Comparison of ENCODE assay signal across 8 cellular contexts in genomic region chr14:72892879-72893635, GRCh38. TPM values are rescaled to one million over a fixed set of nuclear protein-coding genes. Genes with fewer than 3 reads are reported as not detected.
DNase-seq lines count a peak whose midpoint lies in the region; ATAC-seq, FAIRE-seq and TF ChIP-seq lines count a peak whose summit lies in the region.

No MANE protein-coding gene starts in this region.

- FAIRE-seq in K562 (lab: Jason Lieb, UNC), result no peak

- H3K79me2 ChIP-seq in GM23248 (ENCODE audit: insufficient read depth) (peaks cover 48% of the 10 kb centered on the region), K562 (ENCODE audit: control insufficient read depth, insufficient read depth, low read length) (no peaks in the 10 kb centered on the region)

- H3K4me2 ChIP-seq in GM23248 (ENCODE audit: unreplicated experiment), result peak overlapping the region; percentile 92
- peak overlapping the region; percentile 82 for H3K4me2 ChIP-seq in K562 (ENCODE audit: insufficient read depth, low read length)

- H3K27ac ChIP-seq in GM23248, result no peak overlapping the region
- H3K27ac ChIP-seq in Peyer's patch, result peak overlapping the region in 2 of 4 donors; percentile 24 to 69
- H3K27ac ChIP-seq in K562 (ENCODE audit: extremely low read depth, low read depth, low read length), result no peak overlapping the region

- peak overlapping the region; percentile 81 for H2AFZ ChIP-seq in GM23248
- peak overlapping the region; percentile 72 for H2AFZ ChIP-seq in K562 (ENCODE audit: low read depth, low read length)

- H3K36me3 ChIP-seq in GM23248 (ENCODE audit: low read depth) (no peaks in the 10 kb centered on the region), Peyer's patch (no peaks in the 10 kb centered on the region), K562 (ENCODE audit: control insufficient read depth, insufficient read depth, low read length) (no peaks in the 10 kb centered on the region)

- POLR2A ChIA-PET in K562 (lab: Yijun Ruan, JAX), result interaction anchor here (1.2 to 2.4 kb wide), 2 partner anchors 10 to 15 kb away, joined by 4 to 9 read pairs; no protein-coding TSS in a partner anchor

- CTCF ChIA-PET in K562 (lab: Yijun Ruan, JAX; ENCODE audit: low intra/inter-chr PET ratio), result no interaction called here

- no TSS peak for BruUV-seq in K562 (replicated peaks; lab: Mats Ljungman, UMichigan)

- H3K9me3 ChIP-seq in GM23248 (ENCODE audit: low read depth) (no peaks in the 10 kb centered on the region), Peyer's patch (no peaks in the 10 kb centered on the region), K562 (replicated peaks; ENCODE audit: control insufficient read depth, insufficient read depth, low read depth, low read length) (no peaks in the 10 kb centered on the region)

- no peaks in the 10 kb centered on the region for H3K9me1 ChIP-seq in K562 (ENCODE audit: control insufficient read depth, insufficient read depth, low read length)

- H3K9me2 ChIP-seq in GM23248 (ENCODE audit: insufficient read depth), result no peaks in the 10 kb centered on the region

- H4K20me1 ChIP-seq in GM23248 (ENCODE audit: insufficient read depth), result no peaks in the 10 kb centered on the region
- H4K20me1 ChIP-seq in K562 (replicated peaks; ENCODE audit: control insufficient read depth, insufficient read depth, low read length), result no peaks in the 10 kb centered on the region

- 1 to 2% methylated on average over 42 to 68 of the region's 68 CpGs for WGBS in GM23248 (ENCODE audit: low coverage in 1 of 2, low lambda C conversion rate in 2 of 2, missing lambda C conversion rate in 2 of 2), 2 experiments
- 2% methylated on average over 9 of the region's 68 CpGs for WGBS in K562 (ENCODE audit: insufficient coverage, low coverage, missing lambda C conversion rate)

- ATAC-seq in K562, result peak; percentile 51
- ATAC-seq in HG03196 (IDR thresholded peaks at IDR 0.05; ENCODE audit: unreplicated experiment), result no peak

- TF ChIP-seq RAD21 in K562 (CRISPR knock-in tag; conservative IDR thresholded peaks at IDR 0.05 in 1 of 2, IDR thresholded peaks at IDR 0.05 in 1 of 2), result no peak

- H3K27me3 ChIP-seq in GM23248 (replicated peaks; ENCODE audit: insufficient read depth) (no peaks in the 10 kb centered on the region), Peyer's patch (no peaks in the 10 kb centered on the region), K562 (ENCODE audit: control insufficient read depth in 2 of 2, insufficient read depth in 2 of 2, low read length in 2 of 2) (peaks cover 0 to 9% of the 10 kb centered on the region in 2 experiments; a peak in 3 of 5 replicates)

- in situ Hi-C loops in GM23248 (cut with MboI), result loop anchor here (10.0 kb wide), 1 partner anchor 368 kb away; no protein-coding TSS in a partner anchor
- in situ Hi-C loops in K562 (cut with MboI), result no loop called here

- H3K4me1 ChIP-seq in GM23248 (ENCODE audit: insufficient read depth) (peaks cover 25% of the 10 kb centered on the region), Peyer's patch (peaks cover 0 to 23% (median 4%) of the 10 kb centered on the region in 4 donors), K562 (replicated peaks in 1 of 2; ENCODE audit: control insufficient read depth in 2 of 2, insufficient read depth in 2 of 2, low read length in 2 of 2) (peaks cover 6 to 18% of the 10 kb centered on the region in 2 experiments; a peak in 4 of 5 replicates)

- intact Hi-C loops in K562 (cut with micrococcal nuclease), result loop anchor here (5.0 kb wide), 1 partner anchor 66 kb away; no protein-coding TSS in a partner anchor

- TF ChIP-seq POLR2A in Peyer's patch (IDR thresholded peaks at IDR 0.05), result no peak
- no peak for TF ChIP-seq POLR2A in K562 (conservative IDR thresholded peaks at IDR 0.05)

- peak overlapping the region; percentile 72 for H3K9ac ChIP-seq in GM23248
- H3K9ac ChIP-seq in K562 (ENCODE audit: insufficient read depth in 1 of 2, low read depth in 2 of 2, low read length in 2 of 2), result peak overlapping the region; percentile 37 to 87

- no peak for TF ChIP-seq EP300 in K562 (IDR thresholded peaks at IDR 0.05; ENCODE audit: low read length)

- H3K4me3 ChIP-seq in GM23248 (peak overlapping the region; percentile 97), Peyer's patch (peak overlapping the region; percentile 65 to 79 (median 73)), K562 (peak overlapping the region; percentile 52), skeletal muscle cell (ENCODE audit: low read depth, low read length) (peak overlapping the region; percentile 78)

- DNase-seq in DMS 273 (lab: John Stamatoyannopoulos, UW; ENCODE audit: unreplicated experiment), result peak; percentile 76
- DNase-seq in GM23248, result peak; percentile 67
- peak; percentile 31 to 67 (median 56) for DNase-seq in Peyer's patch
- DNase-seq in K562 (ENCODE audit: extremely low read depth in 1 of 4, low spot score in 3 of 4), result peak; percentile 14 to 51 (median 42)
- DNase-seq in iPS-NIHi11 (ENCODE audit: low spot score), result peak; percentile 52
- no peak for DNase-seq in skeletal muscle cell (ENCODE audit: low read depth)
- DNase-seq in GDM1 (lab: John Stamatoyannopoulos, UW), result no peak

- H3F3A ChIP-seq in GM23248 (ENCODE audit: insufficient read depth), result no peaks in the 10 kb centered on the region

- TF ChIP-seq CTCF in Peyer's patch (IDR thresholded peaks at IDR 0.05), result no peak
- no peak for TF ChIP-seq CTCF in K562 (IDR thresholded peaks at IDR 0.05 in 2 of 3, conservative IDR thresholded peaks at IDR 0.05 in 1 of 3; ENCODE audit: insufficient read depth in 2 of 3, low read depth in 1 of 3, low read length in 3 of 3)

RNA-seq across cellular contexts. Expression of gene DPF3, which starts 0.8 kb away (rescaled TPM):
- 7.9 and 13.4 TPM in 2 replicates for total RNA-seq in GM23248 (2014; rRNA removed; shearing (Covaris generic))
- polyA plus RNA-seq in GM23248 (2016; fragmentation: Nextera tagmentation; extraction: Ambion mirVana) (6.8 and 7.7 TPM in 2 replicates), K562 (2011; rRNA removed) (0.64 and 0.78 TPM in 2 replicates), K562 (2014; fragmentation: Illumina TruSeq; extraction: Trizol) (1.0 and 1.1 TPM in 2 replicates), K562 (2014; fragmentation: Nextera tagmentation; extraction: Ambion mirVana) (under 1 TPM; 0.21 to 0.25 TPM), K562 (2014; rRNA removed) (1.4 and 1.8 TPM in 2 replicates)
- total RNA-seq in Peyer's patch (10 to 100 TPM; 10.7 to 25.6 (median 17.9) TPM), K562 (2014; rRNA removed) (1.0 and 4.9 TPM in 2 replicates), K562 (2014; rRNA removed; fragmentation: Illumina TruSeq; extraction: Trizol) (0.64 and 1.2 TPM in 2 replicates), K562 (2015; rRNA removed; fragmentation: Illumina TruSeq; extraction: Trizol) (1.3 and 2.1 TPM in 2 replicates), K562 (2021) (1.1 and 1.7 TPM in 2 replicates)
- 6.6 TPM in 2 replicates for total RNA-seq in K562 (2011; cell fraction: chromatin; rRNA removed; ENCODE audit: low replicate concordance)
- total RNA-seq in K562 (2011; cell fraction: nucleolus; rRNA removed), result 4.2 and 4.7 TPM in 2 replicates
- total RNA-seq in K562 (2011; cell fraction: nucleoplasm; rRNA removed), result 3.7 and 5.2 TPM in 2 replicates
- polyA plus RNA-seq in K562 (2011; cell fraction: cytosol; rRNA removed), result 0.37 and 0.38 TPM in 2 replicates
- polyA plus RNA-seq in K562 (2011; cell fraction: nucleus; rRNA removed), result 2.2 and 3.4 TPM in 2 replicates
- polyA plus RNA-seq in K562 (2012), result 1.0 and 1.3 TPM in 2 replicates
- 0.63 and 1.9 TPM in 2 replicates for polyA minus RNA-seq in K562 (2011; rRNA and poly(A)+ RNA removed)
- not detected in 2 replicates for polyA minus RNA-seq in K562 (2011; cell fraction: cytosol; rRNA and poly(A)+ RNA removed)
- 3.1 and 3.9 TPM in 2 replicates for polyA minus RNA-seq in K562 (2011; cell fraction: nucleus; rRNA and poly(A)+ RNA removed)

RNA-seq across cellular contexts. Expression of gene DCAF4, which starts 33.2 kb away (rescaled TPM):
- 20.4 and 21.9 TPM in 2 replicates for total RNA-seq in GM23248 (2014; rRNA removed; shearing (Covaris generic))
- polyA plus RNA-seq in GM23248 (2016; fragmentation: Nextera tagmentation; extraction: Ambion mirVana) (17.1 and 17.7 TPM in 2 replicates), K562 (2011; rRNA removed) (26.9 and 31.8 TPM in 2 replicates), K562 (2014; fragmentation: Illumina TruSeq; extraction: Trizol) (40.3 and 49.2 TPM in 2 replicates), K562 (2014; fragmentation: Nextera tagmentation; extraction: Ambion mirVana) (1 to 10 TPM; 2.7 to 3.8 TPM), K562 (2014; rRNA removed) (27.9 and 34.6 TPM in 2 replicates)
- total RNA-seq in Peyer's patch (10 to 100 TPM; 11.2 to 49.5 (median 27.6) TPM), K562 (2014; rRNA removed) (21.4 and 31.3 TPM in 2 replicates), K562 (2014; rRNA removed; fragmentation: Illumina TruSeq; extraction: Trizol) (18.8 and 22.9 TPM in 2 replicates), K562 (2015; rRNA removed; fragmentation: Illumina TruSeq; extraction: Trizol) (19.6 and 20.4 TPM in 2 replicates), K562 (2021) (27.9 and 28.2 TPM in 2 replicates)
- 103 and 169 TPM in 2 replicates for total RNA-seq in K562 (2011; cell fraction: chromatin; rRNA removed; ENCODE audit: low replicate concordance)
- total RNA-seq in K562 (2011; cell fraction: nucleolus; rRNA removed), result 82.0 and 90.8 TPM in 2 replicates
- 65.7 and 81.0 TPM in 2 replicates for total RNA-seq in K562 (2011; cell fraction: nucleoplasm; rRNA removed)
- 19.4 and 29.3 TPM in 2 replicates for polyA plus RNA-seq in K562 (2011; cell fraction: cytosol; rRNA removed)
- polyA plus RNA-seq in K562 (2011; cell fraction: nucleus; rRNA removed), result 98.8 and 105 TPM in 2 replicates
- polyA plus RNA-seq in K562 (2012), result 13.8 and 14.5 TPM in 2 replicates
- 28.0 and 31.0 TPM in 2 replicates for polyA minus RNA-seq in K562 (2011; rRNA and poly(A)+ RNA removed)
- 6.0 and 10.9 TPM in 2 replicates for polyA minus RNA-seq in K562 (2011; cell fraction: cytosol; rRNA and poly(A)+ RNA removed)
- polyA minus RNA-seq in K562 (2011; cell fraction: nucleus; rRNA and poly(A)+ RNA removed), result 34.7 and 41.1 TPM in 2 replicates

Comparison
In these comparisons a context has a peak if more than half of its experiments do, and no peak if none do; other contexts are left out.
1. DNase-seq: peak in DMS 273 (single experiment), GM23248 (single experiment), Peyer's patch (3 of 3), K562 (4 of 4) and iPS-NIHi11 (single experiment); none in skeletal muscle cell (single experiment) and GDM1 (single experiment).
2. Peak in every context shown above with its lines, with median percentiles within 50 percentile points of each other: H3K4me3 ChIP-seq.